In the genomic region with DNA sequence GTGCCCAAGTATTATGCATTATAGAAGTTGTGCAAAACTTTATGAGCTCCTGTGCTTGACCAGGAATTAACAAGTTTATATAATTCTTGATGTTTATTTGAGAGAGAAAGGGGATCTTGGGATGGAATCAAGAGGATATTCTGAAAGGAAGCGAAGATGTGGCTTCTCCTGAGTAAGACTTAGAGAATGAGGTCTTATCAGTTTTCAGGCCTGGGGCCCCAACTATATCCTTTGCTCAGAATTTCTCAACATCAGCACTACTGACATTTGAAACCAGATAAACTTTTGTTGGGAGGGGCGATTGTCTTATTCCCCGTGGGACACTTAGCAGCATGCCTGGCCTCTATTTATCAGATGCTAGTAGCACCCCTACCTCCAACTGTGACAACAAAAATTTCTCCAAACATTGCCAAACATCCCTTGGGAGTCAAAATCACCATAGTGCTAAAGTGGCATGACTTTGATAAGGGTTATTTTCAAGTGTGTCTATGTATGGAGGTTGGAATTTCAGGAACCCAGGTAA, we compare ENCODE assay signal across 15 cellular contexts.
DNase-seq lines count a peak whose midpoint lies in the region; ATAC-seq and TF ChIP-seq lines count a peak whose summit lies in the region.
"Had no signal": no experiment of that assay in that cellular context is flagged by ENCODE, and none has a peak within 500 bp of the region (broad histone marks: within the 10 kb centered on the region; RNA-seq: fewer than 3 reads in every experiment).

No MANE protein-coding gene starts in this region.

- H3K27ac Mint-ChIP-seq in naive thymus-derived CD4-positive, alpha-beta T cell: no peak overlapping the region
- H3K27ac Mint-ChIP-seq: CD8-positive, alpha-beta memory T cell; HFFc6; IgD-negative memory B cell had no signal

- H3K27me3 ChIP-seq in adipocyte (replicated peaks; ENCODE audit: control insufficient read depth, insufficient read depth, low read length) (no peaks in the 10 kb centered on the region), smooth muscle cell (ENCODE audit: low read depth) (peaks cover 3% of the 10 kb centered on the region)
- H3K27me3 ChIP-seq in naive thymus-derived CD4-positive, alpha-beta T cell (ENCODE audit: control insufficient read depth in 2 of 2, insufficient read depth in 2 of 2, low read length in 2 of 2): no peaks in the 10 kb centered on the region

- no peaks in the 10 kb centered on the region for H4K20me1 ChIP-seq in smooth muscle cell (ENCODE audit: low read depth)

- no peak for TF ChIP-seq CTCF in fibroblast of the aortic adventitia (IDR thresholded peaks at IDR 0.05; ENCODE audit: insufficient read depth, low read length)
- TF ChIP-seq CTCF in smooth muscle cell (IDR thresholded peaks at IDR 0.05; ENCODE audit: borderline replicate concordance, insufficient read depth, poor library complexity, severe bottlenecking): no peak

- H2AFZ ChIP-seq in smooth muscle cell (ENCODE audit: low read depth): no peak overlapping the region

- H3K4me2 ChIP-seq in smooth muscle cell: peak overlapping the region; percentile 18
- H3K4me2 ChIP-seq: A549 had no signal

- DNase-seq in NCI-H226 (peak; percentile 62), adipocyte (ENCODE audit: low read depth) (peak; percentile 15), fibroblast of the aortic adventitia (ENCODE audit: low read depth) (peak; percentile 46), smooth muscle cell (lab: John Stamatoyannopoulos, UW; ENCODE audit: unreplicated experiment) (no peak), NCI-H1417 treated with DMSO at 0.1 percent for 48 hours (lab: John Stamatoyannopoulos, UW) (no peak)
- DNase-seq in naive thymus-derived CD4-positive, alpha-beta T cell: no peak
- DNase-seq: CD8-positive, alpha-beta memory T cell; DMS53; GF-D8; HFFc6 had no signal

- no peak overlapping the region for H3K27ac ChIP-seq in smooth muscle cell (ENCODE audit: low read depth)
- H3K27ac ChIP-seq in naive thymus-derived CD4-positive, alpha-beta T cell (ENCODE audit: low read depth, low read length): no peak overlapping the region
- H3K27ac ChIP-seq: A549, HL-60 had no signal

- no peaks in the 10 kb centered on the region for H3K4me1 Mint-ChIP-seq in naive thymus-derived CD4-positive, alpha-beta T cell
- H3K4me1 Mint-ChIP-seq: CD8-positive, alpha-beta memory T cell had no signal

- CTCF ChIA-PET in naive thymus-derived CD4-positive, alpha-beta T cell (lab: Charles Lee): no interaction called here

- no peak overlapping the region for H3K9ac ChIP-seq in adipocyte (ENCODE audit: low read length)
- no peak overlapping the region for H3K9ac ChIP-seq in smooth muscle cell (ENCODE audit: low read depth)

- no peak for ATAC-seq in naive thymus-derived CD4-positive, alpha-beta T cell
- no peak for ATAC-seq in GM21360 (IDR thresholded peaks at IDR 0.05; ENCODE audit: unreplicated experiment)
- ATAC-seq: A549 had no signal

- peaks cover 0 to 9% (median 0%) of the 10 kb centered on the region in 11 donors for H3K9me3 Mint-ChIP-seq in naive thymus-derived CD4-positive, alpha-beta T cell
- H3K9me3 Mint-ChIP-seq: IgD-negative memory B cell had no signal

- POLR2A ChIA-PET in naive thymus-derived CD4-positive, alpha-beta T cell (lab: Charles Lee): no interaction called here

- WGBS in smooth muscle cell (ENCODE audit: low lambda C conversion rate): 28% methylated on average over 3 of the region's 3 CpGs

- no peaks in the 10 kb centered on the region for H3K36me3 ChIP-seq in adipocyte (ENCODE audit: control insufficient read depth, insufficient read depth, low read length, severe bottlenecking)
- no peaks in the 10 kb centered on the region for H3K36me3 ChIP-seq in smooth muscle cell (ENCODE audit: low read depth)
- H3K36me3 ChIP-seq in naive thymus-derived CD4-positive, alpha-beta T cell (ENCODE audit: control insufficient read depth in 2 of 3, insufficient read depth in 3 of 3, low read length in 3 of 3): no peaks in the 10 kb centered on the region
- H3K36me3 ChIP-seq: HAP-1 had no signal

- intact Hi-C loops in naive thymus-derived CD4-positive, alpha-beta T cell (cut with micrococcal nuclease): no loop called here

- H3K4me3 ChIP-seq in adipocyte (ENCODE audit: low read length) (no peak overlapping the region), fibroblast of the aortic adventitia (ENCODE audit: low read depth, low read length) (no peak overlapping the region), smooth muscle cell (no peak overlapping the region)
- no peak overlapping the region for H3K4me3 ChIP-seq in naive thymus-derived CD4-positive, alpha-beta T cell (ENCODE audit: low read length)
- H3K4me3 ChIP-seq: A549, HAP-1 had no signal

- H3K27me3 Mint-ChIP-seq in naive thymus-derived CD4-positive, alpha-beta T cell: no peaks in the 10 kb centered on the region
- H3K27me3 Mint-ChIP-seq: CD8-positive, alpha-beta memory T cell had no signal

- no peaks in the 10 kb centered on the region for H3F3A ChIP-seq in smooth muscle cell (ENCODE audit: low read depth)

- H3K79me2 ChIP-seq in smooth muscle cell (ENCODE audit: low read depth): no peaks in the 10 kb centered on the region

- H3K36me3 Mint-ChIP-seq in naive thymus-derived CD4-positive, alpha-beta T cell: no peaks in the 10 kb centered on the region
- H3K36me3 Mint-ChIP-seq: CD8-positive, alpha-beta memory T cell had no signal

- H3K4me3 Mint-ChIP-seq in naive thymus-derived CD4-positive, alpha-beta T cell: no peak overlapping the region
- H3K4me3 Mint-ChIP-seq: CD8-positive, alpha-beta memory T cell; HFFc6; IgD-negative memory B cell had no signal

- H3K4me1 ChIP-seq in adipocyte (ENCODE audit: control insufficient read depth, insufficient read depth, low read length): no peaks in the 10 kb centered on the region
- no peaks in the 10 kb centered on the region for H3K4me1 ChIP-seq in smooth muscle cell (ENCODE audit: low read depth)
- H3K4me1 ChIP-seq in naive thymus-derived CD4-positive, alpha-beta T cell (ENCODE audit: control insufficient read depth in 2 of 2, insufficient read depth in 2 of 2, low read length in 2 of 2): no peaks in the 10 kb centered on the region
- H3K4me1 ChIP-seq: A549, HAP-1 had no signal

- H3K9me3 ChIP-seq in adipocyte (ENCODE audit: control insufficient read depth, low read length) (no peaks in the 10 kb centered on the region), smooth muscle cell (replicated peaks; ENCODE audit: low read depth) (no peaks in the 10 kb centered on the region)
- H3K9me3 ChIP-seq in naive thymus-derived CD4-positive, alpha-beta T cell (ENCODE audit: control insufficient read depth in 2 of 3, low read length in 3 of 3): no peaks in the 10 kb centered on the region
- H3K9me3 ChIP-seq: A549, HAP-1 had no signal

Comparison
In these comparisons a context has a peak if more than half of its experiments do, and no peak if none do; other contexts are left out.
1. DNase-seq: peak in NCI-H226 (single experiment), adipocyte (single experiment) and fibroblast of the aortic adventitia (single experiment); none in smooth muscle cell (single experiment), naive thymus-derived CD4-positive, alpha-beta T cell (0 of 9) and NCI-H1417 treated with DMSO at 0.1 percent for 48 hours (single experiment).